21 cellular contexts compared by ENCODE assay signal in the genomic region with DNA sequence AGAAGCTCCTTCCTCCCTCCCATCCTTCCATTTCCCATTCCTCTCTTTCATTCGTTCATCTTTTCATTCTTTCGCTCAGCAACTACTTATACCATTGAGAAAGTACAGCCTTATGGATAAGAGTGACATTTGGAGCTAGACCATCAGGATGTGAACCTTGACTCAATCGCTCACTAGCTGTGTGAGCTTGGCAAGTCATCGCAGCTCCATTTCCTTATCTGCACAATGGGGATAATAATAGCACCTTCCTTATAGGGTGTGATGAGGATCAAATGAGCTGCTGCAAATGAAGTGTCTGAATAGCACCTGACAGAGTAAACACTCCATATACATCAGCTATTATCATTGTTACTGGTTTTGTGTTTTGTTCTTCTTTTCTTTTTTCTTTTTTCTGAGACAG. TPM values are rescaled to one million over a fixed set of nuclear protein-coding genes. Genes with fewer than 3 reads are reported as not detected.
DNase-seq lines count a peak whose midpoint lies in the region; ATAC-seq and TF ChIP-seq lines count a peak whose summit lies in the region.
"Had no signal": no experiment of that assay in that cellular context is flagged by ENCODE, and none has a peak within 500 bp of the region (broad histone marks: within the 10 kb centered on the region; RNA-seq: fewer than 3 reads in every experiment).

No MANE protein-coding gene starts in this region.

- no peak for TF ChIP-seq EP300 in transverse colon (IDR thresholded peaks at IDR 0.05; ENCODE audit: low read depth)

- TF ChIP-seq POLR2A in transverse colon (IDR thresholded peaks at IDR 0.05): no peak

- in situ Hi-C loops in transverse colon (cut with MboI; ENCODE audit: low pct_ligation_motif_present in 1 of 4, low pct_unique_long_range_greater_than_20kb in 1 of 4, low sequenced_read_pairs in 3 of 4): no loop called here

- H3K27me3 ChIP-seq in transverse colon: no peaks in the 10 kb centered on the region
- H3K27me3 ChIP-seq: BE2C, suprapubic skin had no signal

- TF ChIP-seq CTCF in transverse colon (IDR thresholded peaks at IDR 0.05): no peak

- ATAC-seq in GM19395 (IDR thresholded peaks at IDR 0.05; ENCODE audit: unreplicated experiment): no peak
- ATAC-seq: activated naive CD4-positive, alpha-beta T cell treated with anti-CD3 and anti-CD28 coated beads, Interleukin-2, amount 50 U/mL, for 72 hours had no signal

- peak overlapping the region; percentile 54 to 77 (median 70) for H3K27ac ChIP-seq in transverse colon
- H3K27ac ChIP-seq: suprapubic skin had no signal

- H3K9me3 ChIP-seq in transverse colon: no peaks in the 10 kb centered on the region
- H3K9me3 ChIP-seq: BE2C, HAP-1, SK-N-SH, suprapubic skin had no signal

- DNase-seq in NCI-H69 (lab: John Stamatoyannopoulos, UW): peak; percentile 49
- peak; percentile 80 to 97 for DNase-seq in dermis microvascular lymphatic vessel endothelial cell (ENCODE audit: low read depth in 2 of 2)
- peak; percentile 89 to 92 for DNase-seq in lung microvascular endothelial cell (ENCODE audit: low read depth in 2 of 2)
- DNase-seq in transverse colon: no peak
- no peak for DNase-seq in stimulated activated CD4-positive, alpha-beta T cell treated with anti-CD3 and anti-CD28 coated beads, Interleukin-4, amount 100 ng/mL, for 1 hour
- DNase-seq in central memory CD4-positive, alpha-beta T cell: no peak
- DNase-seq: activated CD4-positive, alpha-beta T cell treated with anti-CD3 and anti-CD28 coated beads, Interleukin-2, amount 10 ng/mL, durations not matched to agents 24 days and 14 days; activated T-cell treated with anti-CD3 and anti-CD28 coated beads, Interleukin-2, amount 50 U/mL, for 1 hour; BE2C; endodermal cell; foreskin melanocyte; NCI-H1694 treated with DMSO at 0.1 percent for 48 hours; NCI-H526; nephron progenitor cell; SK-N-SH; stimulated activated CD4-positive, alpha-beta T cell treated with anti-CD3 and anti-CD28 coated beads, Interleukin-1b, Interleukin-23, amount 100 ng/mL, for 48 hours had no signal

- intact Hi-C loops in transverse colon (cut with DNase I; ENCODE audit: low total_unique reads): no loop called here

- no peaks in the 10 kb centered on the region for H3K36me3 ChIP-seq in transverse colon
- H3K36me3 ChIP-seq: BE2C, HAP-1, suprapubic skin had no signal

- peaks cover 30 to 79% (median 65%) of the 10 kb centered on the region in 4 donors for H3K4me1 ChIP-seq in transverse colon

- WGBS in transverse colon (ENCODE audit: low coverage in 1 of 2), 2 donors: 57 to 81% methylated on average over 2 to 4 of the region's 4 CpGs

- no peak overlapping the region for H3K4me3 ChIP-seq in transverse colon
- H3K4me3 ChIP-seq: HAP-1, lung, suprapubic skin had no signal

RNA-seq across cellular contexts. Expression of gene SYNPO, which starts 28.1 kb away (rescaled TPM):
- total RNA-seq in dermis microvascular lymphatic vessel endothelial cell (5.6 and 12.3 TPM in 2 replicates), lung microvascular endothelial cell (7.4 and 10.7 TPM in 2 replicates), transverse colon (10 to 100 TPM; 15.5 to 89.4 (median 41.8) TPM)
- total RNA-seq: activated CD4-positive, alpha-beta T cell treated with anti-CD3 and anti-CD28 coated beads, Interleukin-2, amount 10 ng/mL, durations not matched to agents 24 days and 14 days had no signal

RNA-seq across cellular contexts. Expression of gene MYOZ3, which starts 48.6 kb away (rescaled TPM):
- total RNA-seq in dermis microvascular lymphatic vessel endothelial cell (0.13 and 0.25 TPM in 2 replicates), lung microvascular endothelial cell (0.22 and 0.40 TPM in 2 replicates), transverse colon (not detected)

Comparison
In these comparisons a context has a peak if more than half of its experiments do, and no peak if none do; other contexts are left out.
1. DNase-seq: peak in NCI-H69 (single experiment), dermis microvascular lymphatic vessel endothelial cell (2 of 2) and lung microvascular endothelial cell (2 of 2); none in transverse colon (single experiment), stimulated activated CD4-positive, alpha-beta T cell treated with anti-CD3 and anti-CD28 coated beads, Interleukin-4, amount 100 ng/mL, for 1 hour (single experiment) and central memory CD4-positive, alpha-beta T cell (single experiment).